ENCODE assay signal across 20 cellular contexts in the genomic region with DNA sequence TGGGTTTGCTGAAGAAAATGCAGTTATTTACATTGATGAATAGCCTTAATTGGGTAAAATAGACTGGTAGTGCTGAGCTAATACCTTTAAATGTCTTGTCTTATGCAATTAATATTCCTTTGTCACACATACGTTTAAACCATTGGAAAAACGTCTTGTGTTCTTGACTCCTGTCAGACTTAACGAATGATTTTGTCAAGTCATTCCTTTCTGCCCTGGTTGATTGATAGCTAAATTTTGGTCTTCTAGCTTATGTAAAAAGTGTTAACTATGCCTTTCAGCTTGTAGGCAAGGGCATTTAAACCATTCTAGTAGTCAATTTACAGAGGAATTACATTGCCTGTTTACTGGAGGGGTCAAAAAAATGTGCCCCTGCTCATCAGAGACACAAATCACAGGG.
"Had no signal": no experiment of that assay in that cellular context is flagged by ENCODE, and none has a peak within 500 bp of the region (broad histone marks: within the 10 kb centered on the region; RNA-seq: fewer than 3 reads in every experiment).

No MANE protein-coding gene starts in this region.

- DNase-seq: Karpas-422, KG1, MG63, NCI-H1092, NCI-H1105 treated with DMSO at 0.1 percent for 48 hours, NCI-H1417 treated with DMSO at 0.1 percent for 48 hours, NCI-H146, NCI-H1694 treated with DMSO at 0.1 percent for 48 hours, NCI-H1930, NCI-H2081, NCI-H2107, NCI-H2227 treated with DMSO at 0.1 percent for 48 hours, NCI-H526 treated with DMSO at 0.1 percent for 48 hours, NCI-H748 treated with DMSO at 0.1 percent for 48 hours, Right ventricle myocardium superior, RPMI8226, SIG-M5 had no signal

- H3K4me3 ChIP-seq: MG63, SJSA1, SK-N-MC had no signal

- H3K36me3 ChIP-seq: MG63, SJSA1 had no signal

- H3K27me3 ChIP-seq: MG63, SJSA1 had no signal

- H3K9me3 ChIP-seq: MG63, SJSA1 had no signal

- H3K27ac ChIP-seq: SJSA1, SK-N-MC had no signal

- H3K4me1 ChIP-seq: SJSA1 had no signal

- FAIRE-seq: RCC 7860 had no signal
